11 cellular contexts compared by ENCODE assay signal in the genomic region with DNA sequence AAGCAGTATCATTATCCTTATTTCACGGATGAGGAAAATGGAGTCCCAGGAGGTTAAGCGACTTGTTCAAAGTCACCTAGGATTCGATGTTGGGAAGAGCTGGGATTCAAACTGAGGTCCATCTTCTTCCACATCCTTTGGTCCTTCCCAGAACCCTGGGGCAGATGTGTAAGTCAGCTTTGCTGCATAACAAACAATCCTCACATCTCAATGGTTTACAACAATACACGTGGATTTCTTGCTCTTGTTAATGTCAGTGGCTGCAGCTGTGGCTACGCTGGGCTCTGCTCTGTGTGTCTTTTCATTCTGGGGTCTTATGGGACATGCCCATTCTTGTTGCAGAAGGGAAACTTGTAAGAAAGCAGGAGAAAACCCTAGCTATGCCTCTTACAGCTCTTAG.
"Had no signal": no experiment of that assay in that cellular context is flagged by ENCODE, and none has a peak within 500 bp of the region (broad histone marks: within the 10 kb centered on the region; RNA-seq: fewer than 3 reads in every experiment).

No MANE protein-coding gene starts in this region.

- DNase-seq: GM23248, GOT3, H7, H9, HCEC 1CT, HFFc6 had no signal

- FAIRE-seq: H1, H54 had no signal

- ATAC-seq: GM23338, HCT116 had no signal

- H3K36me3 ChIP-seq: HAP-1 had no signal

- H3K9me3 ChIP-seq: HAP-1 had no signal

- H3K4me2 ChIP-seq: GM23338 had no signal

- H2AFZ ChIP-seq: GM23248, GM23338 had no signal

- H3K27ac ChIP-seq: GM23248 had no signal

- H3K9ac ChIP-seq: GM23248 had no signal

- H3K4me1 ChIP-seq: HAP-1 had no signal

- H3K4me3 ChIP-seq: GM23248, GM23338, HAP-1 had no signal
